ENCODE assay signal across 10 cellular contexts in the genomic region with DNA sequence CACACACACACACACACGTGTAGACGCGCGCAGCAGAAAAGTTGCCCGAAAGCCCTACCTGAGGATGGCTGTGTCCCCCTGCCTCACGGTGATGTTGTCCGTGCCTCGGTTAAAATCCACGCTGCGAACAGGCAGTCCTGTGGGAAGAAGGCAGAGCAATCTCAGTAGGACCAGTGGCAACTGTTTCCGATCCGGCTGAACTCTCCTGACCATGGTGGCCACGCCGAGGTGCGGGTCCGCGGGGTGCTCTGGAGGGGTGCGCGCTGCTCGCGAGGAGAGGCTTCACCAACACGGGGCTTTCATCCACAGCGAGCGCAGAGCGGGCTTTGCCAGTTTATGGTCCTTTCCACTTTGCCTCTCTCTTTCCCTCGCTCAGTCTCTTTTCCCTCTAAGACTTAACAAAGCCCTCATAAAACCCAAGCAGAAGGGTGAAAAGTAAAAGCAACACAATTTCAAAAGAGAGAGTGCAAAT. TPM values are rescaled to one million over a fixed set of nuclear protein-coding genes. Genes with fewer than 3 reads are reported as not detected.
DNase-seq lines count a peak whose midpoint lies in the region; ATAC-seq, FAIRE-seq and TF ChIP-seq lines count a peak whose summit lies in the region.
"Had no signal": no experiment of that assay in that cellular context is flagged by ENCODE, and none has a peak within 500 bp of the region (broad histone marks: within the 10 kb centered on the region; RNA-seq: fewer than 3 reads in every experiment).

No MANE protein-coding gene starts in this region.

- 0 to 1% methylated on average over 26 of the region's 26 CpGs for WGBS in heart right ventricle, 2 donors
- WGBS in pancreas, 2 donors = 2 to 17% methylated on average over 26 of the region's 26 CpGs

- intact Hi-C loops in heart right ventricle (cut with DNase I) (loop anchor here in 1 of 10 donors (10.0 kb wide), 1 partner anchor 310 kb away; no protein-coding TSS in a partner anchor), pancreas (cut with DNase I) (no loop called here)

- H3K9ac ChIP-seq in SK-N-MC (ENCODE audit: insufficient read length) = peak overlapping the region; percentile 78

- ATAC-seq in heart right ventricle (peak in 6 of 8 donors; percentile 12 to 46 (median 37)), pancreas (peak in 3 of 4 donors; percentile 46 to 69 (median 47)), GM21786 (IDR thresholded peaks at IDR 0.05; ENCODE audit: unreplicated experiment) (no peak)

- H3K9me3 ChIP-seq in SK-N-MC (ENCODE audit: low read depth, low read length) (no peaks in the 10 kb centered on the region), heart right ventricle (peaks cover 0 to 2% (median 0%) of the 10 kb centered on the region in 11 donors), pancreas (no peaks in the 10 kb centered on the region)

- H3K4me3 ChIP-seq in SK-N-MC = peak overlapping the region; percentile 89
- H3K4me3 ChIP-seq in heart right ventricle = peak overlapping the region; percentile 10 to 51 (median 41)
- peak overlapping the region in 1 of 4 donors; percentile 14 for H3K4me3 ChIP-seq in pancreas

- no peak for FAIRE-seq in pancreas (lab: Jason Lieb, UNC)

- peak in 8 of 14 donors; percentile 34 to 76 (median 64) for DNase-seq in C1 segment of cervical spinal cord (lab: John Stamatoyannopoulos, UW)
- no peak for DNase-seq in SK-N-MC (ENCODE audit: low read depth, low spot score)
- DNase-seq in heart right ventricle = no peak
- DNase-seq in pancreas = peak in 2 of 6 donors; percentile 38 to 52
- DNase-seq in activated naive CD4-positive, alpha-beta T cell (lab: John Stamatoyannopoulos, UW) = no peak
- no peak for DNase-seq in medulla oblongata (ENCODE audit: extremely low spot score)
- DNase-seq in activated CD8-positive, alpha-beta memory T cell treated with anti-CD3 and anti-CD28 coated beads, Interleukin-2, amount 50 U/mL, for 4 hours = no peak
- DNase-seq: activated naive CD4-positive, alpha-beta T cell treated with anti-CD3 and anti-CD28 coated beads, Interleukin-2, amount 50 U/mL, for 16 hours; GF-D8 had no signal

- H3K27ac ChIP-seq in SK-N-MC = peak overlapping the region; percentile 95
- H3K27ac ChIP-seq in heart right ventricle = no peak overlapping the region
- H3K27ac ChIP-seq in pancreas = no peak overlapping the region

- TF ChIP-seq CTCF in heart right ventricle (IDR thresholded peaks at IDR 0.05) (no peak), pancreas (IDR thresholded peaks at IDR 0.05) (no peak)

- H3K36me3 ChIP-seq in SK-N-MC (ENCODE audit: insufficient read depth, low read length) (peaks cover 18% of the 10 kb centered on the region), heart right ventricle (no peaks in the 10 kb centered on the region), pancreas (no peaks in the 10 kb centered on the region)

- H3K27me3 ChIP-seq in heart right ventricle = peaks cover 0 to 36% (median 0%) of the 10 kb centered on the region in 7 donors
- H3K27me3 ChIP-seq in pancreas = peaks cover 0 to 6% (median 0%) of the 10 kb centered on the region in 4 donors

- H3K4me1 ChIP-seq in heart right ventricle (no peaks in the 10 kb centered on the region), pancreas (no peaks in the 10 kb centered on the region)

RNA-seq across cellular contexts. Expression of a gene that starts 0.4 kb away (rescaled TPM):
- total RNA-seq in heart right ventricle (1 to 10 TPM in 9 of 10 donors, under 1 TPM in 1; 0.75 to 9.0 (median 6.0) TPM), pancreas (1 to 10 TPM in 4 of 6 donors, under 1 TPM in 2; 0.51 to 5.5 (median 1.7) TPM)
- polyA plus RNA-seq in heart right ventricle (1 to 10 TPM in 1 of 2 donors, under 1 TPM in 1; 0.51 to 1.8 TPM), pancreas (1 to 10 TPM in 1 of 2 donors, under 1 TPM in 1; 0.80 to 1.7 TPM)

Comparison
In these comparisons a context has a peak if more than half of its experiments do, and no peak if none do; other contexts are left out.
1. DNase-seq: peak in C1 segment of cervical spinal cord (8 of 14); none in SK-N-MC (single experiment), heart right ventricle (0 of 2), activated naive CD4-positive, alpha-beta T cell (0 of 4), medulla oblongata (single experiment) and activated CD8-positive, alpha-beta memory T cell treated with anti-CD3 and anti-CD28 coated beads, Interleukin-2, amount 50 U/mL, for 4 hours (single experiment).